ENCODE assay signal across 8 cellular contexts in the genomic region with DNA sequence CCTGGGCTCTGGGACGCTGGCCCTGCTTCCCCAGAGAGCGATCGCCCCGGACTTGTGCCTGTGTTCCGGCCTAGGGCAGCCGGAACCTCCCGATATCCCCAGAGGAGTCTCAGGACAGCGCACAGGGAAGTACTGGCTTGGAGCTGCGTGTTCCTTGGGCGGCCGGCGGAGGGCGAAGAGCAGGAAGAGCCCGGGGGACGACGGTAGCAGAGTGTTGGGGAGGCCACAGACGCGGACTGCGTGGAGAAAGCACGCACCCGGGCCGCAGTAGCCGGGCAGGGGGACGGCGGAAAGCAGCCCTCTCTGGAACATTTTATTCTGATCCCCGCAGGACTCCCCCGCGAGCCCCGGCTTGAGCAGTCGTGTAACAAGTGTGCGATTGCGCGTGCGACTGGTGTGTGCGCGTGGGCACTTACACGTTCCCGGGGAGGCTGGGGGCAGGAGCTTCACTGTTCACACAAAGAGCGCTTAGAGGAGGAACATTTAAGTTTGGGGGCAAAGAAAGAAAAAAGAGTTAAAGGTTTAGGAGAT. TPM values are rescaled to one million over a fixed set of nuclear protein-coding genes. Genes with fewer than 3 reads are reported as not detected.
DNase-seq lines count a peak whose midpoint lies in the region; ATAC-seq and TF ChIP-seq lines count a peak whose summit lies in the region.

No MANE protein-coding gene starts in this region.

- H3K36me3 Mint-ChIP-seq in CD4-positive, CD25-positive, alpha-beta regulatory T cell: no peaks in the 10 kb centered on the region

- peaks cover 0 to 3% (median 0%) of the 10 kb centered on the region in 7 donors for H3K9me3 Mint-ChIP-seq in CD4-positive, CD25-positive, alpha-beta regulatory T cell

- H3K27me3 ChIP-seq in CD4-positive, CD25-positive, alpha-beta regulatory T cell (ENCODE audit: control insufficient read depth, insufficient read depth, low read length): peaks cover 23% of the 10 kb centered on the region
- peaks cover 24% of the 10 kb centered on the region for H3K27me3 ChIP-seq in MG63
- H3K27me3 ChIP-seq in breast epithelium: peaks cover 0 to 66% of the 10 kb centered on the region in 2 donors
- H3K27me3 ChIP-seq in stomach smooth muscle (ENCODE audit: control insufficient read depth in 1 of 2, insufficient read depth in 2 of 2, low read length in 2 of 2): peaks cover 56 to 65% of the 10 kb centered on the region in 2 donors

- no peak for TF ChIP-seq POLR2A in breast epithelium (IDR thresholded peaks at IDR 0.05)

- no peak overlapping the region for H3K27ac Mint-ChIP-seq in CD4-positive, CD25-positive, alpha-beta regulatory T cell

- no peak overlapping the region for H3K9ac ChIP-seq in stomach smooth muscle (ENCODE audit: low read length in 2 of 2)

- no peaks in the 10 kb centered on the region for H3K36me3 ChIP-seq in CD4-positive, CD25-positive, alpha-beta regulatory T cell (ENCODE audit: control insufficient read depth, insufficient read depth, low read length)
- H3K36me3 ChIP-seq in MG63: no peaks in the 10 kb centered on the region
- H3K36me3 ChIP-seq in breast epithelium: no peaks in the 10 kb centered on the region
- H3K36me3 ChIP-seq in stomach smooth muscle (ENCODE audit: control insufficient read depth in 2 of 2, insufficient read depth in 2 of 2, low read length in 2 of 2): no peaks in the 10 kb centered on the region

- no peaks in the 10 kb centered on the region for H3K9me3 ChIP-seq in CD4-positive, CD25-positive, alpha-beta regulatory T cell (ENCODE audit: control insufficient read depth in 2 of 2, low read length in 2 of 2)
- H3K9me3 ChIP-seq in MG63 (no peaks in the 10 kb centered on the region), breast epithelium (no peaks in the 10 kb centered on the region), stomach smooth muscle (ENCODE audit: control insufficient read depth in 2 of 2, low read length in 2 of 2) (no peaks in the 10 kb centered on the region)

- H3K4me1 ChIP-seq in CD4-positive, CD25-positive, alpha-beta regulatory T cell (ENCODE audit: control insufficient read depth, insufficient read depth, low read length, poor library complexity, severe bottlenecking): peaks cover 22% of the 10 kb centered on the region
- peaks cover 0 to 9% of the 10 kb centered on the region in 2 donors for H3K4me1 ChIP-seq in breast epithelium
- peaks cover 42% of the 10 kb centered on the region for H3K4me1 ChIP-seq in stomach smooth muscle (ENCODE audit: control insufficient read depth, insufficient read depth, low read length)

- H3K4me3 ChIP-seq in CD4-positive, CD25-positive, alpha-beta regulatory T cell (ENCODE audit: low read depth, low read length): no peak overlapping the region
- H3K4me3 ChIP-seq in MG63: no peak overlapping the region
- H3K4me3 ChIP-seq in breast epithelium: peak overlapping the region in 2 of 3 donors; percentile 39 to 56
- H3K4me3 ChIP-seq in stomach smooth muscle (ENCODE audit: low read length in 2 of 2): peak overlapping the region; percentile 54 to 64

- H3K4me3 Mint-ChIP-seq in CD4-positive, CD25-positive, alpha-beta regulatory T cell: peak overlapping the region in 3 of 4 donors; percentile 15 to 86 (median 76)

- TF ChIP-seq CTCF in breast epithelium (IDR thresholded peaks at IDR 0.05): no peak

- peaks cover 0 to 39% (median 16%) of the 10 kb centered on the region in 4 donors for H3K4me1 Mint-ChIP-seq in CD4-positive, CD25-positive, alpha-beta regulatory T cell

- DNase-seq in CD4-positive, CD25-positive, alpha-beta regulatory T cell: no peak
- peak; percentile 5 for DNase-seq in MG63
- peak in 1 of 2 donors; percentile 60 for DNase-seq in breast epithelium (ENCODE audit: low spot score in 2 of 2)
- DNase-seq in kidney tubule cell (ENCODE audit: low spot score): peak; percentile 66
- DNase-seq in NCI-H2196 (lab: John Stamatoyannopoulos, UW; ENCODE audit: unreplicated experiment): no peak
- DNase-seq in stimulated activated CD4-positive, alpha-beta T cell treated with anti-CD3 and anti-CD28 coated beads, Interleukin-2, amount 100 ng/mL, for 48 hours: no peak

- intact Hi-C loops in breast epithelium (cut with DNase I; ENCODE audit: low total_unique reads): no loop called here

- no peak overlapping the region for H3K27ac ChIP-seq in CD4-positive, CD25-positive, alpha-beta regulatory T cell (ENCODE audit: insufficient read depth, low read length, poor library complexity, severe bottlenecking)
- H3K27ac ChIP-seq in breast epithelium: no peak overlapping the region
- no peak overlapping the region for H3K27ac ChIP-seq in stomach smooth muscle (ENCODE audit: low read length)

- ATAC-seq in CD4-positive, CD25-positive, alpha-beta regulatory T cell (ENCODE audit: low read depth in 2 of 2): no peak
- ATAC-seq in GM21528 (IDR thresholded peaks at IDR 0.05; ENCODE audit: low FRiP score, unreplicated experiment): no peak

- peaks cover 89% of the 10 kb centered on the region for H3K27me3 Mint-ChIP-seq in CD4-positive, CD25-positive, alpha-beta regulatory T cell

RNA-seq across cellular contexts. Expression of gene NCR2, which starts 36.1 kb away (rescaled TPM):
- total RNA-seq in CD4-positive, CD25-positive, alpha-beta regulatory T cell: not detected
- polyA plus RNA-seq in CD4-positive, CD25-positive, alpha-beta regulatory T cell: not detected
- total RNA-seq in MG63 (2014; rRNA removed; shearing (Covaris generic); ENCODE audit: low replicate concordance): not detected in 2 replicates
- not detected for total RNA-seq in breast epithelium

Comparison
In these comparisons a context has a peak if more than half of its experiments do, and no peak if none do; other contexts are left out.
1. DNase-seq: peak in MG63 (single experiment) and kidney tubule cell (single experiment); none in CD4-positive, CD25-positive, alpha-beta regulatory T cell (0 of 3), NCI-H2196 (single experiment) and stimulated activated CD4-positive, alpha-beta T cell treated with anti-CD3 and anti-CD28 coated beads, Interleukin-2, amount 100 ng/mL, for 48 hours (0 of 2).
2. H3K4me3 ChIP-seq: peak in breast epithelium (2 of 3) and stomach smooth muscle (2 of 2); none in CD4-positive, CD25-positive, alpha-beta regulatory T cell (single experiment) and MG63 (single experiment).